In genomic region chr14:76954791-76955190, GRCh38 we compare ENCODE assay signal across 9 cellular contexts.
DNase-seq lines count a peak whose midpoint lies in the region; ATAC-seq and TF ChIP-seq lines count a peak whose summit lies in the region.
"Had no signal": no experiment of that assay in that cellular context is flagged by ENCODE, and none has a peak within 500 bp of the region (broad histone marks: within the 10 kb centered on the region; RNA-seq: fewer than 3 reads in every experiment).

No MANE protein-coding gene starts in this region.

- H3K4me1 Mint-ChIP-seq in activated CD8-positive, alpha-beta T cell treated with anti-CD3 and anti-CD28 coated beads for 36 hours (ENCODE audit: low read depth) = peaks cover 59% of the 10 kb centered on the region
- peaks cover 61 to 64% of the 10 kb centered on the region in 2 donors for H3K4me1 Mint-ChIP-seq in immature natural killer cell

- ATAC-seq in activated CD8-positive, alpha-beta T cell treated with anti-CD3 and anti-CD28 coated beads for 36 hours = no peak
- no peak for ATAC-seq in GM18868 (IDR thresholded peaks at IDR 0.05; ENCODE audit: unreplicated experiment)

- peak overlapping the region; percentile 94 for H3K27ac Mint-ChIP-seq in activated CD8-positive, alpha-beta T cell treated with anti-CD3 and anti-CD28 coated beads for 36 hours
- H3K27ac Mint-ChIP-seq in immature natural killer cell = peak overlapping the region; percentile 83 to 99 (median 98)

- H3K27ac ChIP-seq in HUES48 (ENCODE audit: low read depth, low read length) (peak overlapping the region; percentile 98), spleen (peak overlapping the region; percentile 91 to 99 (median 97))

- no peaks in the 10 kb centered on the region for H3K27me3 Mint-ChIP-seq in activated CD8-positive, alpha-beta T cell treated with anti-CD3 and anti-CD28 coated beads for 36 hours
- H3K27me3 Mint-ChIP-seq in immature natural killer cell (ENCODE audit: low read depth in 3 of 3) = peaks cover 4 to 31% (median 13%) of the 10 kb centered on the region in 3 donors

- peaks cover 49% of the 10 kb centered on the region for H3K4me1 ChIP-seq in HUES48 (ENCODE audit: control insufficient read depth, insufficient read depth, low read length)
- H3K4me1 ChIP-seq in spleen = peaks cover 39 to 98% (median 75%) of the 10 kb centered on the region in 6 donors

- 65 to 79% (median 68%) methylated on average over 2 of the region's 2 CpGs for WGBS in spleen, 5 donors

- no peaks in the 10 kb centered on the region for H3K36me3 Mint-ChIP-seq in activated CD8-positive, alpha-beta T cell treated with anti-CD3 and anti-CD28 coated beads for 36 hours (ENCODE audit: low read depth)
- no peaks in the 10 kb centered on the region for H3K36me3 Mint-ChIP-seq in immature natural killer cell

- no peak for TF ChIP-seq CTCF in activated CD8-positive, alpha-beta T cell treated with anti-CD3 and anti-CD28 coated beads for 36 hours (IDR thresholded peaks at IDR 0.05)
- no peak for TF ChIP-seq CTCF in spleen (IDR thresholded peaks at IDR 0.05 in 8 of 11, conservative IDR thresholded peaks at IDR 0.05 in 3 of 11)

- no peaks in the 10 kb centered on the region for H3K27me3 ChIP-seq in HUES48 (ENCODE audit: control insufficient read depth, insufficient read depth, low read length)
- no peaks in the 10 kb centered on the region for H3K27me3 ChIP-seq in spleen (replicated peaks in 1 of 7)

- POLR2A ChIA-PET in activated CD8-positive, alpha-beta T cell treated with anti-CD3 and anti-CD28 coated beads for 36 hours (lab: Charles Lee) = interaction anchor here (1.2 to 7.3 kb wide), 4 partner anchors 74 to 90 kb away, joined by 3 to 42 read pairs (median 15); partner anchors contain the start of gene IRF2BPL

- CTCF ChIA-PET in activated CD8-positive, alpha-beta T cell treated with anti-CD3 and anti-CD28 coated beads for 36 hours (lab: Charles Lee) = interaction anchor here (1.1 to 4.6 kb wide), 10 partner anchors 18 to 116 kb away, joined by 3 to 35 read pairs (median 4); no protein-coding TSS in a partner anchor

- intact Hi-C loops in activated CD8-positive, alpha-beta T cell treated with anti-CD3 and anti-CD28 coated beads for 36 hours (cut with micrococcal nuclease) = loop anchor here (5.0 kb wide), 2 partner anchors 37 to 68 kb away; no protein-coding TSS in a partner anchor
- intact Hi-C loops in spleen (cut with DNase I; ENCODE audit: low total_unique reads) = loop anchor here (5.0 kb wide), 2 partner anchors 37 to 73 kb away; partner anchors contain the start of gene IRF2BPL

- H3K9me3 Mint-ChIP-seq in activated CD8-positive, alpha-beta T cell treated with anti-CD3 and anti-CD28 coated beads for 36 hours = no peaks in the 10 kb centered on the region
- H3K9me3 Mint-ChIP-seq in immature natural killer cell = no peaks in the 10 kb centered on the region

- no peak for TF ChIP-seq POLR2A in spleen (IDR thresholded peaks at IDR 0.05)

- H3K9me3 ChIP-seq in HUES48 (ENCODE audit: control insufficient read depth, insufficient read depth, low read length) (no peaks in the 10 kb centered on the region), spleen (no peaks in the 10 kb centered on the region)

- no peaks in the 10 kb centered on the region for H3K36me3 ChIP-seq in HUES48 (ENCODE audit: control insufficient read depth, insufficient read depth, low read length)
- no peaks in the 10 kb centered on the region for H3K36me3 ChIP-seq in spleen

- no peak overlapping the region for H3K4me3 ChIP-seq in HUES48 (ENCODE audit: low read depth, low read length)
- H3K4me3 ChIP-seq in spleen = no peak overlapping the region

- H3K4me3 Mint-ChIP-seq in activated CD8-positive, alpha-beta T cell treated with anti-CD3 and anti-CD28 coated beads for 36 hours = no peak overlapping the region
- peak overlapping the region in 2 of 5 donors; percentile 33 to 38 for H3K4me3 Mint-ChIP-seq in immature natural killer cell

- no peak overlapping the region for H3K9ac ChIP-seq in HUES48 (ENCODE audit: low read depth, low read length)

- no peak for DNase-seq in activated CD8-positive, alpha-beta T cell treated with anti-CD3 and anti-CD28 coated beads for 36 hours
- no peak for DNase-seq in immature natural killer cell
- no peak for DNase-seq in spleen
- DNase-seq in LoVo (ENCODE audit: low spot score) = no peak
- DNase-seq in activated CD4-positive, alpha-beta T cell treated with anti-CD3 and anti-CD28 coated beads, Interleukin-2, amount 50 U/mL, for 48 hours = no peak
- DNase-seq: midbrain, NCI-H1930 had no signal
